In the genomic region with DNA sequence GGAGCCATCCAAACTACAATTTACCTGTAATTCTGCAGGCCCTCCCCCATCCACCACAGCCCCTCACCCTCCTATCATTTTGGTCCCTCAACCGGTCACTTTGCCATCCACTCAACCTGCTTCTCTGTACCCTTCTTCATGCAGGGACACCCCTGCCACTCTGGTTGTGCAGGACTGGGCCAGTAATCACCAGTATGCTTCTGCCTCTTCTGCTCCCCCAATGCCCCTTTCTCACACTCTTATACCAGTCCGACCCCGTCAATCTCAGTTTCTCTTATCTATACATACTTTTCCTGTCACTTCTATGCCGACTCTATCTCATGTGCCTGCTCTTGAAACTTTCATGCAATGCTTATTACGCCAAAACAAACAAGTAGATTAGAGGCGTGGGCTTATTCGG, we compare ENCODE assay signal across 25 cellular contexts.
"Had no signal": no experiment of that assay in that cellular context is flagged by ENCODE, and none has a peak within 500 bp of the region (broad histone marks: within the 10 kb centered on the region; RNA-seq: fewer than 3 reads in every experiment).

No MANE protein-coding gene starts in this region.

- H3K4me3 Mint-ChIP-seq: activated CD8-positive, alpha-beta T cell treated with anti-CD3 and anti-CD28 coated beads, Interleukin-2, amount 10 ng/mL, durations not matched to agents 7 days and 5 days; activated naive CD4-positive, alpha-beta T cell treated with anti-CD3 and anti-CD28 coated beads, Interleukin-2, amount 50 U/mL, for 24 hours; activated T-helper 1 cell treated with anti-CD3 and anti-CD28 coated beads, Interleukin-12 subunit alpha, Interleukin-12 subunit beta, Interleukin-2, Interleukin-4 antibody, amounts not matched to agents 30 ng/mL and 10 ng/mL and 1 ng/mL, durations not matched to agents 14 hours and 24 hours and 36 hours; T-helper 1 cell treated with Interleukin-12 subunit alpha and Interleukin-12 subunit beta and Interleukin-4 antibody, amounts not matched to agents 30 μg/mL and 1 μg/mL, for 36 hours; WTC11 had no signal

- H3K4me3 ChIP-seq: cardiac muscle cell, Peyer's patch had no signal

- H3K9me3 ChIP-seq: Peyer's patch had no signal

- H3K36me3 ChIP-seq: brain microvascular endothelial cell, cardiac muscle cell, Peyer's patch had no signal

- H3K27ac Mint-ChIP-seq: activated CD8-positive, alpha-beta T cell treated with anti-CD3 and anti-CD28 coated beads, Interleukin-2, amount 10 ng/mL, durations not matched to agents 7 days and 5 days; activated naive CD4-positive, alpha-beta T cell treated with anti-CD3 and anti-CD28 coated beads, Interleukin-2, amount 50 U/mL, for 24 hours; activated T-helper 1 cell treated with anti-CD3 and anti-CD28 coated beads, Interleukin-12 subunit alpha, Interleukin-12 subunit beta, Interleukin-2, Interleukin-4 antibody, amounts not matched to agents 30 ng/mL and 10 ng/mL and 1 ng/mL, durations not matched to agents 14 hours and 24 hours and 36 hours; T-helper 1 cell treated with Interleukin-12 subunit alpha and Interleukin-12 subunit beta and Interleukin-4 antibody, amounts not matched to agents 30 μg/mL and 1 μg/mL, for 36 hours; WTC11 had no signal

- H3K27me3 Mint-ChIP-seq: activated naive CD4-positive, alpha-beta T cell treated with anti-CD3 and anti-CD28 coated beads, Interleukin-2, amount 50 U/mL, for 24 hours had no signal

- H3K27me3 ChIP-seq: brain microvascular endothelial cell, cardiac muscle cell, Peyer's patch had no signal

- ATAC-seq: activated CD8-positive, alpha-beta T cell treated with anti-CD3 and anti-CD28 coated beads, Interleukin-2, amount 10 ng/mL, durations not matched to agents 7 days and 5 days; WTC11 had no signal

- H3K27ac ChIP-seq: brain microvascular endothelial cell, cardiac muscle cell, KMS-11, Peyer's patch, RWPE1 had no signal

- DNase-seq: activated CD4-positive, alpha-beta T cell treated with anti-CD3 and anti-CD28 coated beads for 48 hours; activated CD4-positive, alpha-beta T cell treated with anti-CD3 and anti-CD28 coated beads, Interleukin-2, amount 50 U/mL, for 4 hours; activated CD4-positive, CD25-positive, alpha-beta regulatory T cell treated with anti-CD3 and anti-CD28 coated beads, Interleukin-2, amount 50 U/mL, for 72 hours; activated CD8-positive, alpha-beta memory T cell treated with anti-CD3 and anti-CD28 coated beads, Interleukin-2, amount 50 U/mL, for 48 hours; activated CD8-positive, alpha-beta T cell treated with anti-CD3 and anti-CD28 coated beads, Interleukin-2, amount 10 ng/mL, durations not matched to agents 7 days and 5 days; activated effector memory CD4-positive, alpha-beta T cell treated with Interleukin-2 at 50 U/mL for 16 hours; activated naive CD4-positive, alpha-beta T cell; activated T-cell treated with anti-CD3 and anti-CD28 coated beads, Interleukin-2, amount 50 U/mL, for 1 hour; brain microvascular endothelial cell; MM.1S; NCI-H1105; NCI-H1436; NCI-H1694 treated with DMSO at 0.1 percent for 48 hours; NCI-H2029 treated with DMSO at 0.1 percent for 48 hours; NCI-H446; NCI-H524; Peyer's patch; SHP77 treated with DMSO at 0.1 percent for 48 hours had no signal
